Comparison of ENCODE assay signal across 7 cellular contexts in genomic region chrX:154584585-154585183, GRCh38. TPM values are rescaled to one million over a fixed set of nuclear protein-coding genes. Genes with fewer than 3 reads are reported as not detected.
"Had no signal": no experiment of that assay in that cellular context is flagged by ENCODE, and none has a peak within 500 bp of the region (broad histone marks: within the 10 kb centered on the region; RNA-seq: fewer than 3 reads in every experiment).

Gene CTAG1A, plus strand, starts transcription at chrX:154585133. Its CDS starts 74 bp downstream, at chrX:154585207.

RNA-seq across cellular contexts. Expression of gene CTAG1A, which starts in this region (rescaled TPM):
- total RNA-seq: M059J, OCI-LY7, PC-9, Peyer's patch, Right ventricle myocardium superior, SJSA1 had no signal
- polyA plus RNA-seq: SK-N-SH had no signal
